ENCODE assay signal across 7 cellular contexts in the genomic region with DNA sequence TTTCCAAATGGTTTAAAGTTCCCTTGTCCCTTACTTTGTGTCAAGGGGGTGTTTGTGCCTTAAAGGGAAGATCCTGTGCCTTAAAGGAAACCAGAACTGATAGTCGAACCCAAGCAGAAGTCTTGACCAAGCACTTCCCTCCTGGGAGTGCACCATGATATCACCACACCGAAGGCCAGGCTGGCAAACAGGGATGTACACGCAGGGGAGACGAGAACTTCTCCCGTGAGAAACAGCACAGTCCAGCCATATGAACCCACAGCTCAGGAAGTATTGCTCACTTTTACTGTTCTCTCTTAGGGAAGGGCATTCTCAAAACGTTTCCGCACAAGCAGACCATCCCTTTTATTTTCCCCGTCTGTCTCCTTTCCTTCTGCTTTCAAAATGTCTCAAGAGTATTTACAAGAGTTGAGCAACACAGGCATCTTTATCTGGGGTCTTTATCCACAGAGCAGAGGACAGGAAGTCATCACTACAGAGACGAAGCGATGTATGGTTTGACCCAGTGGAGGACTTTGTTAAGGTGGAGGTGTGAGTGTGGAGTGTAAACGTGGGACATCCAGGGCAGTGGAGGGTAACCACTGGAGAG. TPM values are rescaled to one million over a fixed set of nuclear protein-coding genes. Genes with fewer than 3 reads are reported as not detected.
DNase-seq lines count a peak whose midpoint lies in the region; ATAC-seq and TF ChIP-seq lines count a peak whose summit lies in the region.

No MANE protein-coding gene starts in this region.

- peak overlapping the region; percentile 63 for H3K4me3 Mint-ChIP-seq in activated CD4-positive, alpha-beta memory T cell treated with anti-CD3 and anti-CD28 coated beads for 36 hours

- POLR2A ChIA-PET in activated CD4-positive, alpha-beta memory T cell treated with anti-CD3 and anti-CD28 coated beads for 36 hours (lab: Charles Lee) = interaction anchor here (1.0 to 2.9 kb wide), 9 partner anchors 13 to 135 kb away, joined by 4 to 10 read pairs (median 6); a partner anchor contains a TSS

- peaks cover 4 to 71% (median 47%) of the 10 kb centered on the region in 12 donors for H3K4me1 ChIP-seq in heart left ventricle
- peaks cover 20% of the 10 kb centered on the region for H3K4me1 ChIP-seq in smooth muscle cell (ENCODE audit: low read depth)
- H3K4me1 ChIP-seq in HAP-1 = peaks cover 12% of the 10 kb centered on the region

- H3K27ac ChIP-seq in heart left ventricle = peak overlapping the region; percentile 11 to 97 (median 75)
- peak overlapping the region; percentile 88 for H3K27ac ChIP-seq in smooth muscle cell (ENCODE audit: low read depth)

- H3K4me3 ChIP-seq in heart left ventricle (peak overlapping the region in 10 of 12 donors; percentile 6 to 56 (median 38)), smooth muscle cell (peak overlapping the region; percentile 44), HAP-1 (no peak overlapping the region)

- peak overlapping the region; percentile 72 for H2AFZ ChIP-seq in smooth muscle cell (ENCODE audit: low read depth)

- H4K20me1 ChIP-seq in smooth muscle cell (ENCODE audit: low read depth) = no peaks in the 10 kb centered on the region

- H3K27ac Mint-ChIP-seq in activated CD4-positive, alpha-beta memory T cell treated with anti-CD3 and anti-CD28 coated beads for 36 hours = peak overlapping the region; percentile 100

- H3K4me1 Mint-ChIP-seq in activated CD4-positive, alpha-beta memory T cell treated with anti-CD3 and anti-CD28 coated beads for 36 hours (ENCODE audit: low read depth) = peaks cover 67% of the 10 kb centered on the region

- H3K27me3 ChIP-seq in heart left ventricle (no peaks in the 10 kb centered on the region), smooth muscle cell (ENCODE audit: low read depth) (no peaks in the 10 kb centered on the region), HAP-1 (ENCODE audit: low read depth) (no peaks in the 10 kb centered on the region)

- TF ChIP-seq CTCF in heart left ventricle (IDR thresholded peaks at IDR 0.05) (peak in 1 of 12 donors; percentile 2), smooth muscle cell (IDR thresholded peaks at IDR 0.05; ENCODE audit: borderline replicate concordance, insufficient read depth, poor library complexity, severe bottlenecking) (peak; percentile 1)

- H3K4me2 ChIP-seq in smooth muscle cell = peak overlapping the region; percentile 80

- WGBS in heart left ventricle, 4 donors = 32 to 44% (median 38%) methylated on average over 11 of the region's 11 CpGs
- WGBS in smooth muscle cell (ENCODE audit: low lambda C conversion rate) = 24% methylated on average over 11 of the region's 11 CpGs

- ATAC-seq in heart left ventricle = peak; percentile 30 to 70 (median 56)

- H3K9me3 Mint-ChIP-seq in activated CD4-positive, alpha-beta memory T cell treated with anti-CD3 and anti-CD28 coated beads for 36 hours = no peaks in the 10 kb centered on the region

- in situ Hi-C loops in HAP-1 (cut with MboI; ENCODE audit: low sequenced_read_pairs) = loop anchor here (5.0 kb wide), 1 partner anchor 78 kb away; no protein-coding TSS in a partner anchor

- peaks cover 2% of the 10 kb centered on the region for H3K36me3 Mint-ChIP-seq in activated CD4-positive, alpha-beta memory T cell treated with anti-CD3 and anti-CD28 coated beads for 36 hours

- TF ChIP-seq POLR2A in heart left ventricle (IDR thresholded peaks at IDR 0.05) = no peak
- no peak for TF ChIP-seq POLR2A in erythroblast (IDR thresholded peaks at IDR 0.05; ENCODE audit: low read length)

- H3K36me3 ChIP-seq in heart left ventricle (no peaks in the 10 kb centered on the region), smooth muscle cell (ENCODE audit: low read depth) (no peaks in the 10 kb centered on the region), HAP-1 (replicated peaks) (no peaks in the 10 kb centered on the region)

- DNase-seq in HT1080 (ENCODE audit: low read depth) (peak; percentile 48), heart left ventricle (peak in 3 of 5 donors; percentile 42 to 62 (median 50)), smooth muscle cell (lab: John Stamatoyannopoulos, UW; ENCODE audit: unreplicated experiment) (no peak), EL (no peak), HAP-1 (ENCODE audit: low spot score in 2 of 2) (no peak), erythroblast (lab: John Stamatoyannopoulos, UW) (no peak)
- no peak for DNase-seq in activated CD4-positive, alpha-beta memory T cell treated with anti-CD3 and anti-CD28 coated beads for 36 hours

- H3K9ac ChIP-seq in smooth muscle cell (ENCODE audit: low read depth) = peak overlapping the region; percentile 72

- CTCF ChIA-PET in activated CD4-positive, alpha-beta memory T cell treated with anti-CD3 and anti-CD28 coated beads for 36 hours (lab: Charles Lee) = interaction anchor here (0.6 to 3.6 kb wide), 14 partner anchors 8 to 135 kb away, joined by 3 to 19 read pairs (median 4); a partner anchor contains a TSS

- peaks cover 15% of the 10 kb centered on the region for H3F3A ChIP-seq in smooth muscle cell (ENCODE audit: low read depth)

- intact Hi-C loops in activated CD4-positive, alpha-beta memory T cell treated with anti-CD3 and anti-CD28 coated beads for 36 hours (cut with micrococcal nuclease) = loop anchor here (1.0 kb wide), 2 partner anchors 8 to 13 kb away; a partner anchor contains a TSS
- intact Hi-C loops in heart left ventricle (cut with DNase I) = loop anchor here in 2 of 10 donors (2.0 to 10.0 kb wide), 2 partner anchors 50 kb away; a partner anchor contains a TSS

- no peaks in the 10 kb centered on the region for H3K27me3 Mint-ChIP-seq in activated CD4-positive, alpha-beta memory T cell treated with anti-CD3 and anti-CD28 coated beads for 36 hours

- no peaks in the 10 kb centered on the region for H3K9me3 ChIP-seq in heart left ventricle
- H3K9me3 ChIP-seq in smooth muscle cell (replicated peaks; ENCODE audit: low read depth) = no peaks in the 10 kb centered on the region
- no peaks in the 10 kb centered on the region for H3K9me3 ChIP-seq in HAP-1

- H3K79me2 ChIP-seq in smooth muscle cell (ENCODE audit: low read depth) = no peaks in the 10 kb centered on the region

RNA-seq across cellular contexts. Expression of a gene that starts 12.8 kb away (rescaled TPM):
- total RNA-seq in HT1080 (2014; rRNA removed; shearing (Covaris generic)) = 1.4 and 1.8 TPM in 2 replicates
- 15.2 and 16.3 TPM in 2 replicates for polyA plus RNA-seq in HT1080 (2015; cell fraction: cytosol; rRNA removed)
- 11.7 and 12.7 TPM in 2 replicates for polyA plus RNA-seq in HT1080 (2015; cell fraction: nucleus; rRNA removed)
- 100 to 1,000 TPM; 164 to 169 TPM for total RNA-seq in activated CD4-positive, alpha-beta memory T cell treated with anti-CD3 and anti-CD28 coated beads for 36 hours
- total RNA-seq in heart left ventricle (10 to 100 TPM; 15.6 to 55.6 (median 23.0) TPM), smooth muscle cell (10.5 and 14.8 TPM in 2 replicates)
- polyA plus RNA-seq in heart left ventricle (10 to 100 TPM; 15.4 to 20.4 TPM), smooth muscle cell (17.7 and 21.9 TPM in 2 replicates)

RNA-seq across cellular contexts. Expression of a gene that starts 48.6 kb away (rescaled TPM):
- total RNA-seq in HT1080 (2014; rRNA removed; shearing (Covaris generic)) = not detected in 2 replicates
- polyA plus RNA-seq in HT1080 (2015; cell fraction: cytosol; rRNA removed) = not detected in 2 replicates
- polyA plus RNA-seq in HT1080 (2015; cell fraction: nucleus; rRNA removed) = 0.06 TPM in 1 of 2 replicates, not detected in the other
- total RNA-seq in activated CD4-positive, alpha-beta memory T cell treated with anti-CD3 and anti-CD28 coated beads for 36 hours = 10 to 100 TPM; 69.9 to 72.6 TPM
- total RNA-seq in heart left ventricle (10 to 100 TPM in 1 of 9 donors, 1 to 10 TPM in 8; 2.1 to 16.7 (median 5.4) TPM), smooth muscle cell (22.4 and 23.7 TPM in 2 replicates)
- polyA plus RNA-seq in heart left ventricle (1 to 10 TPM; 2.1 to 2.7 TPM), smooth muscle cell (12.9 and 14.5 TPM in 2 replicates)

Comparison
In these comparisons a context has a peak if more than half of its experiments do, and no peak if none do; other contexts are left out.
1. DNase-seq: peak in HT1080 (single experiment) and heart left ventricle (3 of 5); none in activated CD4-positive, alpha-beta memory T cell treated with anti-CD3 and anti-CD28 coated beads for 36 hours (single experiment), smooth muscle cell (single experiment), EL (single experiment), HAP-1 (0 of 2) and erythroblast (0 of 2).